In the genomic region with DNA sequence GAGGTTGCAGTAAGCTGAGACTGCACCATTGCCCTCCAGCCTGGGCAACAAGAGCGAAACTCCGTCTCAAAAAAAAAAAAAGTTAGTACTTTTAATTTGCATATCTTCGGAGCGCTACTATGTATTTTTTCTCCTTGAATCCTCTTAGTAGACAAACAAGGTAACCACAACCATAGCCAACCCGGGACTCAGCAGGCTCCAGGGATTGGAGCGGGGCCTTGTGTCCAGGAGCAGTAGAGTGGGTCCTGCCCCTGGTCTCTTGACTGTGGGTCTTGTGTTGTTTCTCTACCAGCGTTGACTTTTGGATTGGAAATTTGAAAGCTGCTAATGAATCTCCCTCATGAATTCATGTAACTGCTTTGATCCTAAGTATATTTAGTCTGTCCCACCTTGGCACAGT, we compare ENCODE assay signal across 21 cellular contexts. TPM values are rescaled to one million over a fixed set of nuclear protein-coding genes. Genes with fewer than 3 reads are reported as not detected.
DNase-seq lines count a peak whose midpoint lies in the region; ATAC-seq and TF ChIP-seq lines count a peak whose summit lies in the region.
"Had no signal": no experiment of that assay in that cellular context is flagged by ENCODE, and none has a peak within 500 bp of the region (broad histone marks: within the 10 kb centered on the region; RNA-seq: fewer than 3 reads in every experiment).

No MANE protein-coding gene starts in this region.

- peak; percentile 54 for DNase-seq in cardiac septum (ENCODE audit: low spot score)
- no peak for DNase-seq in left cardiac atrium
- DNase-seq in T-helper 17 cell: no peak
- DNase-seq in psoas muscle: no peak
- no peak for DNase-seq in HuH-7 (ENCODE audit: low spot score)
- no peak for DNase-seq in Peyer's patch
- no peak for DNase-seq in stimulated activated CD4-positive, alpha-beta T cell treated with anti-CD3 and anti-CD28 coated beads, Interleukin-2, amount 100 ng/mL, for 24 hours
- DNase-seq: 8988T; ACHN; AML-193; BE2C; CD4-positive, alpha-beta T cell; CD8-positive, alpha-beta memory T cell; DMS 273 treated with DMSO at 0.1 percent for 48 hours; DMS79; GF-D8; HFFc6 had no signal

- H3K4me1 ChIP-seq in psoas muscle (peaks cover 52% of the 10 kb centered on the region), Peyer's patch (no peaks in the 10 kb centered on the region)
- H3K4me1 ChIP-seq: A549, BE2C had no signal

- WGBS in psoas muscle, 3 donors: 88 to 94% (median 92%) methylated on average over 7 of the region's 7 CpGs

- H3K9me3 ChIP-seq in T-helper 17 cell (ENCODE audit: control insufficient read depth, low read length, poor library complexity, severe bottlenecking) (no peaks in the 10 kb centered on the region), psoas muscle (no peaks in the 10 kb centered on the region), Peyer's patch (no peaks in the 10 kb centered on the region)
- H3K9me3 ChIP-seq: A549; BE2C; BLaER1 treated with 17β-estradiol and CSF1 and Interleukin-3, amounts not matched to agents 10 nM and 100 nM had no signal

- intact Hi-C loops in cardiac septum (cut with DNase I): no loop called here
- intact Hi-C loops in left cardiac atrium (cut with DNase I): no loop called here
- intact Hi-C loops in psoas muscle (cut with DNase I): no loop called here

- ATAC-seq in left cardiac atrium (no peak), T-helper 17 cell (no peak), psoas muscle (no peak)
- ATAC-seq: A549, HCT116 had no signal

- H3K4me1 Mint-ChIP-seq in T-helper 17 cell: no peaks in the 10 kb centered on the region
- H3K4me1 Mint-ChIP-seq: CD14-positive monocyte had no signal

- H3K27me3 ChIP-seq in psoas muscle (ENCODE audit: insufficient read depth in 3 of 3, low read length in 2 of 3) (no peaks in the 10 kb centered on the region), Peyer's patch (no peaks in the 10 kb centered on the region)
- H3K27me3 ChIP-seq: BE2C; BLaER1 treated with 17β-estradiol and CSF1 and Interleukin-3, amounts not matched to agents 10 nM and 100 nM had no signal

- peaks cover 9% of the 10 kb centered on the region for H3K36me3 Mint-ChIP-seq in T-helper 17 cell (ENCODE audit: low read depth)

- H3K27ac Mint-ChIP-seq in T-helper 17 cell: peak overlapping the region; percentile 9
- H3K27ac Mint-ChIP-seq: CD4-positive, alpha-beta T cell; HFFc6 had no signal

- H3K27me3 Mint-ChIP-seq in T-helper 17 cell: no peaks in the 10 kb centered on the region
- H3K27me3 Mint-ChIP-seq: CD4-positive, alpha-beta T cell; CD8-positive, alpha-beta memory T cell had no signal

- H3K27ac ChIP-seq in psoas muscle (peak overlapping the region; percentile 78), Peyer's patch (no peak overlapping the region)
- H3K27ac ChIP-seq: A549 had no signal

- H3K4me3 ChIP-seq in psoas muscle (no peak overlapping the region), Peyer's patch (no peak overlapping the region)
- H3K4me3 ChIP-seq: A549; BLaER1 treated with 17β-estradiol and CSF1 and Interleukin-3, amounts not matched to agents 10 nM and 100 nM had no signal

- TF ChIP-seq POLR2A in Peyer's patch (IDR thresholded peaks at IDR 0.05): no peak

- no peak overlapping the region for H3K4me3 Mint-ChIP-seq in T-helper 17 cell
- H3K4me3 Mint-ChIP-seq: CD14-positive monocyte; CD4-positive, alpha-beta T cell; CD8-positive, alpha-beta memory T cell; HFFc6 had no signal

- TF ChIP-seq CTCF in psoas muscle (IDR thresholded peaks at IDR 0.05): no peak
- TF ChIP-seq CTCF in Peyer's patch (IDR thresholded peaks at IDR 0.05): no peak

- H3K36me3 ChIP-seq in psoas muscle (ENCODE audit: insufficient read depth in 1 of 2, low read depth in 1 of 2) (peaks cover 8 to 74% of the 10 kb centered on the region in 2 donors), Peyer's patch (peaks cover 0 to 86% (median 0%) of the 10 kb centered on the region in 3 donors)

RNA-seq across cellular contexts. Expression of gene PRMT7, which starts 32.3 kb away (rescaled TPM):
- total RNA-seq in cardiac septum (24.2 TPM), left cardiac atrium (10 to 100 TPM; 24.3 to 24.9 TPM), T-helper 17 cell (10 to 100 TPM; 55.2 to 59.4 TPM), psoas muscle (10 to 100 TPM; 19.9 to 31.4 (median 26.6) TPM), Peyer's patch (100 to 1,000 TPM in 1 of 4 donors, 10 to 100 TPM in 3; 36.6 to 145 (median 65.0) TPM)
- 10 to 100 TPM; 18.9 to 45.1 (median 20.4) TPM for polyA plus RNA-seq in psoas muscle

RNA-seq across cellular contexts. Expression of gene SLC7A6OS, which starts 32.4 kb away (rescaled TPM):
- total RNA-seq in cardiac septum (14.5 TPM), left cardiac atrium (10 to 100 TPM; 10.2 to 10.7 TPM), T-helper 17 cell (10 to 100 TPM; 35.3 to 36.0 TPM), psoas muscle (10 to 100 TPM in 2 of 4 donors, 1 to 10 TPM in 2; 7.9 to 12.6 (median 9.9) TPM), Peyer's patch (10 to 100 TPM; 11.4 to 26.0 (median 18.3) TPM)
- 10 to 100 TPM in 1 of 3 donors, 1 to 10 TPM in 2; 5.8 to 16.3 (median 9.5) TPM for polyA plus RNA-seq in psoas muscle
